Comparison of ENCODE assay signal across 9 cellular contexts in the genomic region with DNA sequence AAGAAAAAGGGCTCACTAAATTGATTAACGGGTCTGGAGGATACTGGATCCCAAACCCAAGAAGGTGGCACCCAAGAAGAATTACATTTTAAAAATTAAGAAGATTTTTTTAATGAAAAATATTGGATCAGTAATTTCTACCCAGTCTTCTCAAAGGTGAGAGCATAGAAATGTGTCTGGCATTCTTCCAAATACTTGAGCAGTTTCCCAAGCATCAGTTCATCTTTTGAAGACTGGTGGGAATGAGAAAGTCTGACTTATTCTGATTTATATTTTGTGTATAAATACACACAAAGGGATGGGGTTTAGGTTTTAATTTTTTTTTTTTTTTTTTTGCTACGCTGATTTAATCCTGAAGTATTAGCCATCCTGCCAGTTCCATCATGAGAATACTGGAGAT. TPM values are rescaled to one million over a fixed set of nuclear protein-coding genes. Genes with fewer than 3 reads are reported as not detected.
DNase-seq lines count a peak whose midpoint lies in the region; ATAC-seq and TF ChIP-seq lines count a peak whose summit lies in the region.
"Had no signal": no experiment of that assay in that cellular context is flagged by ENCODE, and none has a peak within 500 bp of the region (broad histone marks: within the 10 kb centered on the region; RNA-seq: fewer than 3 reads in every experiment).

No MANE protein-coding gene starts in this region.

- peaks cover 20 to 53% of the 10 kb centered on the region in 2 donors for H3K36me3 Mint-ChIP-seq in activated T-cell treated with anti-CD3 and anti-CD28 coated beads, Interleukin-2, amount 50 U/mL, for 72 hours (ENCODE audit: insufficient read depth in 2 of 2)
- peaks cover 63% of the 10 kb centered on the region for H3K36me3 Mint-ChIP-seq in activated CD4-positive, alpha-beta memory T cell treated with anti-CD3 and anti-CD28 coated beads for 36 hours

- POLR2A ChIA-PET in activated CD4-positive, alpha-beta memory T cell treated with anti-CD3 and anti-CD28 coated beads for 36 hours (lab: Charles Lee): interaction anchor here (1.0 kb wide), 1 partner anchor 16 kb away, joined by 6 read pairs; no protein-coding TSS in a partner anchor

- ATAC-seq in activated T-cell treated with anti-CD3 and anti-CD28 coated beads, Interleukin-2, amount 50 U/mL, for 72 hours (replicated peaks in 1 of 2): no peak
- ATAC-seq in HG02852 (IDR thresholded peaks at IDR 0.05; ENCODE audit: unreplicated experiment): no peak

- CTCF ChIA-PET in activated CD4-positive, alpha-beta memory T cell treated with anti-CD3 and anti-CD28 coated beads for 36 hours (lab: Charles Lee): no interaction called here

- H3K9me3 Mint-ChIP-seq in activated T-cell treated with anti-CD3 and anti-CD28 coated beads, Interleukin-2, amount 50 U/mL, for 72 hours: no peaks in the 10 kb centered on the region
- H3K9me3 Mint-ChIP-seq in activated CD4-positive, alpha-beta memory T cell treated with anti-CD3 and anti-CD28 coated beads for 36 hours: no peaks in the 10 kb centered on the region

- peaks cover 43% of the 10 kb centered on the region for H3K4me1 Mint-ChIP-seq in activated T-cell treated with anti-CD3 and anti-CD28 coated beads, Interleukin-2, amount 50 U/mL, for 72 hours (ENCODE audit: low read depth)
- peaks cover 41% of the 10 kb centered on the region for H3K4me1 Mint-ChIP-seq in activated CD4-positive, alpha-beta memory T cell treated with anti-CD3 and anti-CD28 coated beads for 36 hours (ENCODE audit: low read depth)

- H3K9me3 ChIP-seq in iPS DF 6.9 (ENCODE audit: control insufficient read depth, insufficient read depth, low read length): no peaks in the 10 kb centered on the region
- H3K9me3 ChIP-seq in thymus (ENCODE audit: control insufficient read depth): no peaks in the 10 kb centered on the region
- H3K9me3 ChIP-seq in testis: no peaks in the 10 kb centered on the region

- DNase-seq in activated T-cell treated with anti-CD3 and anti-CD28 coated beads, Interleukin-2, amount 50 U/mL, for 72 hours: no peak
- DNase-seq in activated T-cell treated with anti-CD3 and anti-CD28 coated beads, Interleukin-2, amount 50 U/mL, for 48 hours: no peak
- no peak for DNase-seq in activated CD4-positive, alpha-beta memory T cell treated with anti-CD3 and anti-CD28 coated beads for 36 hours
- DNase-seq in iPS DF 6.9 (ENCODE audit: low read depth, low spot score) (no peak), testis (no peak), DMS153 (lab: John Stamatoyannopoulos, UW) (no peak)
- DNase-seq: NCI-H1092 treated with DMSO at 0.1 percent for 48 hours had no signal

- no peaks in the 10 kb centered on the region for H3K27me3 Mint-ChIP-seq in activated T-cell treated with anti-CD3 and anti-CD28 coated beads, Interleukin-2, amount 50 U/mL, for 72 hours (ENCODE audit: low read depth)
- H3K27me3 Mint-ChIP-seq in activated CD4-positive, alpha-beta memory T cell treated with anti-CD3 and anti-CD28 coated beads for 36 hours: no peaks in the 10 kb centered on the region

- peak overlapping the region; percentile 92 for H3K27ac Mint-ChIP-seq in activated T-cell treated with anti-CD3 and anti-CD28 coated beads, Interleukin-2, amount 50 U/mL, for 72 hours
- no peak overlapping the region for H3K27ac Mint-ChIP-seq in activated CD4-positive, alpha-beta memory T cell treated with anti-CD3 and anti-CD28 coated beads for 36 hours

- no CpG with 5 or more reads among the region's 2 CpGs for WGBS in iPS DF 6.9 (ENCODE audit: insufficient coverage, insufficient read length)
- 94% methylated on average over 2 of the region's 2 CpGs for WGBS in thymus
- 90 to 94% methylated on average over 2 of the region's 2 CpGs for WGBS in testis, 2 donors

- no peak overlapping the region for H3K27ac ChIP-seq in iPS DF 6.9 (ENCODE audit: low read length)
- no peak overlapping the region for H3K27ac ChIP-seq in thymus (ENCODE audit: low read depth)
- peak overlapping the region in 1 of 2 donors; percentile 15 for H3K27ac ChIP-seq in testis

- TF ChIP-seq POLR2A in testis (IDR thresholded peaks at IDR 0.05): no peak

- H3K27me3 ChIP-seq in iPS DF 6.9 (ENCODE audit: control insufficient read depth, insufficient read depth, low read length) (no peaks in the 10 kb centered on the region), thymus (ENCODE audit: control insufficient read depth, insufficient read depth) (no peaks in the 10 kb centered on the region), testis (no peaks in the 10 kb centered on the region)

- H3K4me3 ChIP-seq in iPS DF 6.9 (ENCODE audit: low read length): peak overlapping the region; percentile 20; the same call in 1 of the 2 replicates
- H3K4me3 ChIP-seq in thymus (ENCODE audit: low read length): peak overlapping the region; percentile 6
- no peak overlapping the region for H3K4me3 ChIP-seq in testis

- no peak for TF ChIP-seq CTCF in testis (IDR thresholded peaks at IDR 0.05)

- H3K4me3 Mint-ChIP-seq in activated T-cell treated with anti-CD3 and anti-CD28 coated beads, Interleukin-2, amount 50 U/mL, for 72 hours: peak overlapping the region; percentile 98 to 100
- H3K4me3 Mint-ChIP-seq in activated CD4-positive, alpha-beta memory T cell treated with anti-CD3 and anti-CD28 coated beads for 36 hours: peak overlapping the region; percentile 96

- H3K4me1 ChIP-seq in iPS DF 6.9 (ENCODE audit: control insufficient read depth, insufficient read depth, low read length) (no peaks in the 10 kb centered on the region), thymus (ENCODE audit: control insufficient read depth, insufficient read depth, low read length) (peaks cover 13% of the 10 kb centered on the region), testis (peaks cover 24% of the 10 kb centered on the region)

- H3K36me3 ChIP-seq in iPS DF 6.9 (ENCODE audit: control insufficient read depth, insufficient read depth, low read length) (peaks cover 4% of the 10 kb centered on the region; the same call in 1 of the 2 replicates), thymus (ENCODE audit: control insufficient read depth, insufficient read depth) (peaks cover 6% of the 10 kb centered on the region), testis (ENCODE audit: low read depth, missing control alignments) (no peaks in the 10 kb centered on the region)

- intact Hi-C loops in activated CD4-positive, alpha-beta memory T cell treated with anti-CD3 and anti-CD28 coated beads for 36 hours (cut with micrococcal nuclease): loop anchor here (2.0 kb wide), 1 partner anchor 13 kb away; no protein-coding TSS in a partner anchor
- intact Hi-C loops in testis (cut with DNase I; ENCODE audit: low total_unique reads): no loop called here

RNA-seq across cellular contexts. Expression of gene MGME1, which starts 3.3 kb away (rescaled TPM):
- total RNA-seq in activated T-cell treated with anti-CD3 and anti-CD28 coated beads, Interleukin-2, amount 50 U/mL, for 72 hours: 10 to 100 TPM; 41.1 to 47.0 TPM
- total RNA-seq in activated CD4-positive, alpha-beta memory T cell treated with anti-CD3 and anti-CD28 coated beads for 36 hours: 10 to 100 TPM; 31.0 to 34.7 TPM
- 23.1 TPM for polyA plus RNA-seq in thymus
- 10 to 100 TPM; 15.5 to 17.4 TPM for total RNA-seq in testis
- 22.3 TPM for polyA plus RNA-seq in testis (ENCODE audit: insufficient read depth, low read depth, low replicate concordance)

RNA-seq across cellular contexts. Expression of gene SNX5, which starts 3.5 kb away (rescaled TPM):
- total RNA-seq in activated T-cell treated with anti-CD3 and anti-CD28 coated beads, Interleukin-2, amount 50 U/mL, for 72 hours: 100 to 1,000 TPM; 207 to 208 TPM
- 100 to 1,000 TPM; 234 to 256 TPM for total RNA-seq in activated CD4-positive, alpha-beta memory T cell treated with anti-CD3 and anti-CD28 coated beads for 36 hours
- polyA plus RNA-seq in thymus (134 TPM), testis (ENCODE audit: insufficient read depth, low read depth, low replicate concordance) (72.3 TPM)
- 100 to 1,000 TPM; 110 to 116 TPM for total RNA-seq in testis

Comparison
In these comparisons a context has a peak if more than half of its experiments do, and no peak if none do; other contexts are left out.
1. H3K4me3 ChIP-seq: peak in iPS DF 6.9 (single experiment) and thymus (single experiment); none in testis (0 of 2).